Comparison of ENCODE assay signal across 22 cellular contexts in genomic region chr3:172268896-172269295, GRCh38.
DNase-seq lines count a peak whose midpoint lies in the region; ATAC-seq and TF ChIP-seq lines count a peak whose summit lies in the region.
"Had no signal": no experiment of that assay in that cellular context is flagged by ENCODE, and none has a peak within 500 bp of the region (broad histone marks: within the 10 kb centered on the region; RNA-seq: fewer than 3 reads in every experiment).

No MANE protein-coding gene starts in this region.

- H3K27me3 ChIP-seq in left ventricle myocardium inferior (ENCODE audit: low read depth) = no peaks in the 10 kb centered on the region
- no peaks in the 10 kb centered on the region for H3K27me3 ChIP-seq in right atrium auricular region
- H3K27me3 ChIP-seq in mesenchymal stem cell (ENCODE audit: control insufficient read depth in 1 of 2, insufficient read depth in 1 of 2, low read length in 2 of 2) = no peaks in the 10 kb centered on the region
- H3K27me3 ChIP-seq: SJSA1 had no signal

- H3K14ac ChIP-seq in mesenchymal stem cell (ENCODE audit: low read length in 2 of 2) = no peak overlapping the region

- H2BK5ac ChIP-seq in mesenchymal stem cell (ENCODE audit: low read depth, low read length, poor library complexity, severe bottlenecking) = no peak overlapping the region

- peaks cover 18% of the 10 kb centered on the region for H3K36me3 Mint-ChIP-seq in chondrocyte (ENCODE audit: low read depth)
- H3K36me3 Mint-ChIP-seq in stimulated activated memory B cell treated with anti-CD40 and anti-IgM and Interleukin-4, amounts not matched to agents 10 μg/mL and 1 μg/mL and 100 μg/mL, for 72 hours = peaks cover 14% of the 10 kb centered on the region
- peaks cover 5 to 16% of the 10 kb centered on the region in 2 donors for H3K36me3 Mint-ChIP-seq in stimulated activated naive B cell treated with anti-CD40 and anti-IgM and Interleukin-4, amounts not matched to agents 10 μg/mL and 1 μg/mL and 100 μg/mL, for 72 hours

- intact Hi-C loops in left ventricle myocardium inferior (cut with micrococcal nuclease) = no loop called here

- H3K9me3 ChIP-seq in left ventricle myocardium inferior (replicated peaks) (no peaks in the 10 kb centered on the region), right atrium auricular region (no peaks in the 10 kb centered on the region), mesenchymal stem cell (ENCODE audit: control insufficient read depth, low read length) (no peaks in the 10 kb centered on the region)
- H3K9me3 ChIP-seq: SJSA1 had no signal

- H3K4me2 ChIP-seq in mesenchymal stem cell (ENCODE audit: low read length, poor library complexity, severe bottlenecking) = no peak overlapping the region
- H3K4me2 ChIP-seq: KMS-11 had no signal

- no peak overlapping the region for H3K4ac ChIP-seq in mesenchymal stem cell (ENCODE audit: low read depth in 1 of 2, low read length in 2 of 2)

- no peak overlapping the region for H4K8ac ChIP-seq in mesenchymal stem cell (ENCODE audit: low read length)

- no peak for ATAC-seq in esophagus mucosa
- ATAC-seq in stimulated activated memory B cell treated with anti-CD40 and anti-IgM and Interleukin-4, amounts not matched to agents 10 μg/mL and 1 μg/mL and 100 μg/mL, for 72 hours = no peak
- no peak for ATAC-seq in stimulated activated naive B cell treated with anti-CD40 and anti-IgM and Interleukin-4, amounts not matched to agents 10 μg/mL and 1 μg/mL and 100 μg/mL, for 72 hours (replicated peaks)

- no peaks in the 10 kb centered on the region for H3K9me3 Mint-ChIP-seq in chondrocyte (ENCODE audit: low read depth)
- H3K9me3 Mint-ChIP-seq in stimulated activated memory B cell treated with anti-CD40 and anti-IgM and Interleukin-4, amounts not matched to agents 10 μg/mL and 1 μg/mL and 100 μg/mL, for 72 hours = no peaks in the 10 kb centered on the region
- H3K9me3 Mint-ChIP-seq in stimulated activated naive B cell treated with anti-CD40 and anti-IgM and Interleukin-4, amounts not matched to agents 10 μg/mL and 1 μg/mL and 100 μg/mL, for 72 hours = peaks cover 0 to 4% of the 10 kb centered on the region in 2 donors

- no peak overlapping the region for H2AFZ ChIP-seq in mesenchymal stem cell (ENCODE audit: low read depth, low read length)

- H2AK5ac ChIP-seq in mesenchymal stem cell (ENCODE audit: low read length, severe bottlenecking) = no peak overlapping the region

- H3K23ac ChIP-seq in mesenchymal stem cell (ENCODE audit: low read length in 2 of 2) = no peak overlapping the region

- peak overlapping the region; percentile 92 for H3K27ac Mint-ChIP-seq in chondrocyte (ENCODE audit: unreplicated experiment)
- no peak overlapping the region for H3K27ac Mint-ChIP-seq in stimulated activated memory B cell treated with anti-CD40 and anti-IgM and Interleukin-4, amounts not matched to agents 10 μg/mL and 1 μg/mL and 100 μg/mL, for 72 hours
- no peak overlapping the region for H3K27ac Mint-ChIP-seq in stimulated activated naive B cell treated with anti-CD40 and anti-IgM and Interleukin-4, amounts not matched to agents 10 μg/mL and 1 μg/mL and 100 μg/mL, for 72 hours
- H3K27ac Mint-ChIP-seq: IgD-negative memory B cell had no signal

- no peak for DNase-seq in left ventricle myocardium inferior
- no peak for DNase-seq in right atrium auricular region (ENCODE audit: low spot score)
- DNase-seq in chondrocyte (ENCODE audit: low spot score) = no peak
- peak; percentile 63 for DNase-seq in mesenchymal stem cell
- DNase-seq in stimulated activated naive B cell treated with anti-CD40 and anti-IgM and Interleukin-4, amounts not matched to agents 10 μg/mL and 1 μg/mL and 100 μg/mL, for 72 hours = no peak
- no peak for DNase-seq in DMS 273 (lab: John Stamatoyannopoulos, UW; ENCODE audit: unreplicated experiment)
- DNase-seq: 8988T, ACHN, GOT3, HCEC 1CT, MM.1S, NCI-H2029, NCI-H446, NCI-H526, NCI-H82, Right ventricle myocardium superior, RPMI8226 had no signal

- no peak overlapping the region for H4K91ac ChIP-seq in mesenchymal stem cell (ENCODE audit: low read length)

- H2BK120ac ChIP-seq in mesenchymal stem cell (ENCODE audit: low read depth, low read length) = no peak overlapping the region

- peak overlapping the region; percentile 25 for H3K27ac ChIP-seq in left ventricle myocardium inferior (replicated peaks)
- H3K27ac ChIP-seq in right atrium auricular region = peak overlapping the region in 1 of 2 donors; percentile 14
- no peak overlapping the region for H3K27ac ChIP-seq in mesenchymal stem cell (ENCODE audit: low read length, poor library complexity, severe bottlenecking)
- H3K27ac ChIP-seq: KMS-11, SJSA1 had no signal

- no peak overlapping the region for H3K9ac ChIP-seq in mesenchymal stem cell (ENCODE audit: low read length)
- H3K9ac ChIP-seq: KMS-11 had no signal

- H3K79me1 ChIP-seq in mesenchymal stem cell (replicated peaks; ENCODE audit: low read length, poor library complexity, severe bottlenecking) = peaks cover 25% of the 10 kb centered on the region

- no peak overlapping the region for H3K18ac ChIP-seq in mesenchymal stem cell (ENCODE audit: low read depth in 1 of 2, low read length in 2 of 2)

- no peaks in the 10 kb centered on the region for H3K27me3 Mint-ChIP-seq in chondrocyte (ENCODE audit: low read depth)
- H3K27me3 Mint-ChIP-seq in stimulated activated memory B cell treated with anti-CD40 and anti-IgM and Interleukin-4, amounts not matched to agents 10 μg/mL and 1 μg/mL and 100 μg/mL, for 72 hours = no peaks in the 10 kb centered on the region
- H3K27me3 Mint-ChIP-seq in stimulated activated naive B cell treated with anti-CD40 and anti-IgM and Interleukin-4, amounts not matched to agents 10 μg/mL and 1 μg/mL and 100 μg/mL, for 72 hours = no peaks in the 10 kb centered on the region
- H3K27me3 Mint-ChIP-seq: IgD-negative memory B cell had no signal

- TF ChIP-seq CTCF in left ventricle myocardium inferior (IDR thresholded peaks at IDR 0.05; ENCODE audit: borderline replicate concordance) = no peak
- TF ChIP-seq CTCF in right atrium auricular region (IDR thresholded peaks at IDR 0.05) = no peak
- no peak for TF ChIP-seq CTCF in chondrocyte (IDR thresholded peaks at IDR 0.05)

- H3K4me1 ChIP-seq in left ventricle myocardium inferior (peaks cover 48% of the 10 kb centered on the region), right atrium auricular region (peaks cover 0 to 10% of the 10 kb centered on the region in 2 donors), mesenchymal stem cell (ENCODE audit: control insufficient read depth, insufficient read depth, low read depth, low read length) (no peaks in the 10 kb centered on the region)
- H3K4me1 ChIP-seq: SJSA1 had no signal

- H3K4me3 ChIP-seq in left ventricle myocardium inferior (no peak overlapping the region), right atrium auricular region (no peak overlapping the region), mesenchymal stem cell (ENCODE audit: insufficient read depth in 1 of 2, low read depth in 1 of 2, low read length in 2 of 2) (no peak overlapping the region)
- H3K4me3 ChIP-seq: SJSA1 had no signal

- H3K36me3 ChIP-seq in left ventricle myocardium inferior (peaks cover 24% of the 10 kb centered on the region), right atrium auricular region (peaks cover 11% of the 10 kb centered on the region), mesenchymal stem cell (ENCODE audit: control insufficient read depth in 1 of 2, insufficient read depth in 2 of 2, low read depth in 1 of 2, low read length in 2 of 2) (peaks cover 23 to 65% of the 10 kb centered on the region in 2 experiments)

- H3K4me1 Mint-ChIP-seq in chondrocyte (ENCODE audit: low read depth) = peaks cover 62% of the 10 kb centered on the region
- peaks cover 12% of the 10 kb centered on the region for H3K4me1 Mint-ChIP-seq in stimulated activated memory B cell treated with anti-CD40 and anti-IgM and Interleukin-4, amounts not matched to agents 10 μg/mL and 1 μg/mL and 100 μg/mL, for 72 hours
- H3K4me1 Mint-ChIP-seq in stimulated activated naive B cell treated with anti-CD40 and anti-IgM and Interleukin-4, amounts not matched to agents 10 μg/mL and 1 μg/mL and 100 μg/mL, for 72 hours = peaks cover 19 to 27% of the 10 kb centered on the region in 2 donors

- WGBS in mesenchymal stem cell = 81% methylated on average over 2 of the region's 2 CpGs

- no peak overlapping the region for H2BK12ac ChIP-seq in mesenchymal stem cell (ENCODE audit: low read length in 2 of 2)

- no peak overlapping the region for H2BK15ac ChIP-seq in mesenchymal stem cell (ENCODE audit: low read depth, poor library complexity, severe bottlenecking)

- H3K4me3 Mint-ChIP-seq in chondrocyte (ENCODE audit: unreplicated experiment) = no peak overlapping the region
- H3K4me3 Mint-ChIP-seq in stimulated activated memory B cell treated with anti-CD40 and anti-IgM and Interleukin-4, amounts not matched to agents 10 μg/mL and 1 μg/mL and 100 μg/mL, for 72 hours = no peak overlapping the region
- H3K4me3 Mint-ChIP-seq in stimulated activated naive B cell treated with anti-CD40 and anti-IgM and Interleukin-4, amounts not matched to agents 10 μg/mL and 1 μg/mL and 100 μg/mL, for 72 hours = no peak overlapping the region
- H3K4me3 Mint-ChIP-seq: IgD-negative memory B cell had no signal
